Comparison of ENCODE assay signal across 19 cellular contexts in the genomic region with DNA sequence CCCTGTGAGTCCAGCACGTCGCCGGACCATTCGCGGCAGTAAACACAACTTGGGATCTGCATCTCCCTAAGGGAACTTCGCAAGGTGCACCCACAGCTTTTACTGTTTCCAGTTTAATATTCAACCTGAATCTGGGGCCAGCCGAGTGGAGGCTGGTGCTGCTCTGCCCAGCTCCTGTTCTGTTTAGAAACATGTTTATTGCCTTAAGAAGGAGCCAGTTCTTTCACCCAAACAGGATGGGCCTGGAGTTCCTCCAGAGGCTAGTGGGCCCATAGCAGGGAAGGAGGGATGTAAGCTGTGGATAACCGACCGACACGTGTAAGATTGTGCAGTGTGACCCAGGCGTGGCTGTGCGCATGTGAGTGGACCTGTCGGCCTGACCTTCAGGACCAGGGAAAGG. TPM values are rescaled to one million over a fixed set of nuclear protein-coding genes. Genes with fewer than 3 reads are reported as not detected.
DNase-seq lines count a peak whose midpoint lies in the region; ATAC-seq, FAIRE-seq and TF ChIP-seq lines count a peak whose summit lies in the region.
"Had no signal": no experiment of that assay in that cellular context is flagged by ENCODE, and none has a peak within 500 bp of the region (broad histone marks: within the 10 kb centered on the region; RNA-seq: fewer than 3 reads in every experiment).

No MANE protein-coding gene starts in this region.

- intact Hi-C loops in left colon (cut with DNase I, micrococcal nuclease) = loop anchor here in 1 of 2 donors (10.0 kb wide), 1 partner anchor 147 kb away; the partner anchor contains the start of gene ABCA3

- ATAC-seq in left colon (peak; percentile 87), GM18868 (IDR thresholded peaks at IDR 0.05; ENCODE audit: unreplicated experiment) (no peak), HG02938 (IDR thresholded peaks at IDR 0.05; ENCODE audit: unreplicated experiment) (no peak)

- H3K4me3 Mint-ChIP-seq in nephron = peak overlapping the region in 1 of 3 experiments; percentile 46
- H3K4me3 Mint-ChIP-seq: CD4-positive, alpha-beta T cell; H9 had no signal

- no peaks in the 10 kb centered on the region for H3K9me3 Mint-ChIP-seq in nephron
- H3K9me3 Mint-ChIP-seq: CD4-positive, alpha-beta T cell; H9 had no signal

- DNase-seq in left colon (peak in 1 of 2 donors; percentile 18), renal cortical epithelial cell (ENCODE audit: low read depth) (peak; percentile 61), D721Med (ENCODE audit: insufficient read length, low spot score) (no peak)
- DNase-seq: ACHN; BE2C; C1 segment of cervical spinal cord; Caco-2; CD4-positive, alpha-beta T cell; DMS153; DMS79; GDM1; H9 had no signal

- H3K4me1 Mint-ChIP-seq in nephron = peaks cover 10% of the 10 kb centered on the region

- H3K27me3 Mint-ChIP-seq in nephron (ENCODE audit: low read depth) = no peaks in the 10 kb centered on the region
- H3K27me3 Mint-ChIP-seq: CD4-positive, alpha-beta T cell had no signal

- peaks cover under 1% of the 10 kb centered on the region for H3K36me3 Mint-ChIP-seq in nephron (ENCODE audit: low read depth)

- no peak for FAIRE-seq in D721Med (lab: Jason Lieb, UNC)
- FAIRE-seq: A204.1, H1 had no signal

- TF ChIP-seq CTCF in nephron (IDR thresholded peaks at IDR 0.05; ENCODE audit: unreplicated experiment in 3 of 3) (no peak), D721Med (IDR thresholded peaks at IDR 0.05; ENCODE audit: insufficient read depth, missing control alignments) (no peak)

- H3K27ac Mint-ChIP-seq in nephron = peak overlapping the region; percentile 91 to 98 (median 94)
- H3K27ac Mint-ChIP-seq: CD4-positive, alpha-beta T cell had no signal

RNA-seq across cellular contexts. Expression of gene TBC1D24, which starts 17.4 kb away (rescaled TPM):
- 10 to 100 TPM in 1 of 2 donors, 1 to 10 TPM in 1; 8.9 to 11.1 TPM for total RNA-seq in left colon
- total RNA-seq in renal cortical epithelial cell = 6.3 and 18.3 TPM in 2 replicates

RNA-seq across cellular contexts. Expression of gene NTN3, which starts 21.2 kb away (rescaled TPM):
- not detected for total RNA-seq in left colon
- total RNA-seq in renal cortical epithelial cell = 1.2 TPM in 1 of 2 replicates, not detected in the other
- total RNA-seq: CD4-positive, alpha-beta T cell; Daoy; HT-29 had no signal

RNA-seq across cellular contexts. Expression of gene ATP6V0C, which starts 21.5 kb away (rescaled TPM):
- total RNA-seq in left colon (100 to 1,000 TPM; 218 to 230 TPM), renal cortical epithelial cell (10.9 and 36.3 TPM in 2 replicates)

RNA-seq across cellular contexts. Expression of gene AMDHD2, which starts 27.9 kb away (rescaled TPM):
- total RNA-seq in left colon (10 to 100 TPM; 31.5 to 31.7 TPM), renal cortical epithelial cell (24.4 and 31.4 TPM in 2 replicates)

RNA-seq across cellular contexts. Expression of gene TEDC2, which starts 32.4 kb away (rescaled TPM):
- total RNA-seq in left colon (1 to 10 TPM; 1.3 to 5.6 TPM), renal cortical epithelial cell (2.3 and 6.3 TPM in 2 replicates)
